In genomic region chr14:80216818-80217217, GRCh38 we compare ENCODE assay signal across 18 cellular contexts. TPM values are rescaled to one million over a fixed set of nuclear protein-coding genes. Genes with fewer than 3 reads are reported as not detected.
DNase-seq lines count a peak whose midpoint lies in the region; ATAC-seq, FAIRE-seq and TF ChIP-seq lines count a peak whose summit lies in the region.
"Had no signal": no experiment of that assay in that cellular context is flagged by ENCODE, and none has a peak within 500 bp of the region (broad histone marks: within the 10 kb centered on the region; RNA-seq: fewer than 3 reads in every experiment).

No MANE protein-coding gene starts in this region.

- TF ChIP-seq CTCF in left ventricle myocardium inferior (IDR thresholded peaks at IDR 0.05; ENCODE audit: borderline replicate concordance) (no peak), astrocyte (IDR thresholded peaks at IDR 0.05; ENCODE audit: insufficient read depth, low read depth, low read length) (no peak), gastroesophageal sphincter (IDR thresholded peaks at IDR 0.05) (no peak), D721Med (IDR thresholded peaks at IDR 0.05; ENCODE audit: insufficient read depth, missing control alignments) (no peak)

- H3K27ac Mint-ChIP-seq in astrocyte (ENCODE audit: unreplicated experiment): no peak overlapping the region
- H3K27ac Mint-ChIP-seq: CD14-positive monocyte had no signal

- H3K27me3 ChIP-seq in left ventricle myocardium inferior (ENCODE audit: low read depth) (no peaks in the 10 kb centered on the region), right cardiac atrium (ENCODE audit: control insufficient read depth, insufficient read depth) (no peaks in the 10 kb centered on the region), astrocyte (ENCODE audit: insufficient read depth, low read length) (no peaks in the 10 kb centered on the region), gastroesophageal sphincter (no peaks in the 10 kb centered on the region)

- H3K27me3 Mint-ChIP-seq in astrocyte (ENCODE audit: low read depth, unreplicated experiment): no peaks in the 10 kb centered on the region

- H3K36me3 Mint-ChIP-seq in astrocyte (ENCODE audit: low read depth, unreplicated experiment): no peaks in the 10 kb centered on the region
- H3K36me3 Mint-ChIP-seq: CD14-positive monocyte had no signal

- peak overlapping the region; percentile 72 for H3K27ac ChIP-seq in left ventricle myocardium inferior (replicated peaks)
- no peak overlapping the region for H3K27ac ChIP-seq in right cardiac atrium (ENCODE audit: low read length)
- no peak overlapping the region for H3K27ac ChIP-seq in astrocyte (ENCODE audit: low read depth, low read length)
- H3K27ac ChIP-seq in gastroesophageal sphincter: no peak overlapping the region

- H3K4me1 Mint-ChIP-seq in astrocyte (ENCODE audit: low read depth, unreplicated experiment): peaks cover 7% of the 10 kb centered on the region

- DNase-seq in left ventricle myocardium inferior: no peak
- no peak for DNase-seq in right cardiac atrium
- DNase-seq in astrocyte (ENCODE audit: low read depth): peak; percentile 34
- DNase-seq in iris pigment epithelial cell (ENCODE audit: low read depth): peak; percentile 59
- no peak for DNase-seq in D721Med (ENCODE audit: insufficient read length, low spot score)
- DNase-seq: GM23248, Karpas-422, MV-4-11, NCI-H1436, NCI-H2029 treated with DMSO at 0.1 percent for 48 hours, RPMI8226 had no signal

- no peaks in the 10 kb centered on the region for H3K9me3 Mint-ChIP-seq in astrocyte (ENCODE audit: unreplicated experiment)

- intact Hi-C loops in left ventricle myocardium inferior (cut with micrococcal nuclease) (no loop called here), right cardiac atrium (cut with DNase I) (no loop called here)

- no peak overlapping the region for H2AFZ ChIP-seq in astrocyte (ENCODE audit: low read depth, low read length)
- H2AFZ ChIP-seq: GM23248 had no signal

- FAIRE-seq in astrocyte (lab: Jason Lieb, UNC) (no peak), D721Med (lab: Jason Lieb, UNC) (no peak)
- FAIRE-seq: A204.1, GM18507 had no signal

- no peak overlapping the region for H3K4me2 ChIP-seq in astrocyte (ENCODE audit: low read length)

- WGBS in right cardiac atrium: 65% methylated on average over 3 of the region's 3 CpGs
- WGBS in gastroesophageal sphincter (ENCODE audit: low coverage in 1 of 2), 2 donors: 52 to 72% methylated on average over 3 of the region's 3 CpGs

- H3K4me3 ChIP-seq in left ventricle myocardium inferior (no peak overlapping the region), right cardiac atrium (ENCODE audit: low read length) (no peak overlapping the region), astrocyte (ENCODE audit: insufficient read depth, low read depth, low read length) (no peak overlapping the region), gastroesophageal sphincter (no peak overlapping the region)
- H3K4me3 ChIP-seq: GM23248 had no signal

- H3K4me1 ChIP-seq in left ventricle myocardium inferior (peaks cover 4% of the 10 kb centered on the region), right cardiac atrium (ENCODE audit: control insufficient read depth, insufficient read depth, low read length) (no peaks in the 10 kb centered on the region), astrocyte (ENCODE audit: insufficient read depth, low read length) (no peaks in the 10 kb centered on the region), gastroesophageal sphincter (peaks cover 0 to 7% (median 0%) of the 10 kb centered on the region in 3 donors)

- no peaks in the 10 kb centered on the region for H4K20me1 ChIP-seq in astrocyte (ENCODE audit: insufficient read depth, low read length)

- no peak overlapping the region for H3K4me3 Mint-ChIP-seq in astrocyte (ENCODE audit: unreplicated experiment)
- H3K4me3 Mint-ChIP-seq: CD14-positive monocyte had no signal

- no peak for TF ChIP-seq EP300 in gastroesophageal sphincter (IDR thresholded peaks at IDR 0.05)

- TF ChIP-seq POLR2A in gastroesophageal sphincter (IDR thresholded peaks at IDR 0.05): no peak

- ATAC-seq in right cardiac atrium: no peak
- ATAC-seq in gastroesophageal sphincter: no peak
- ATAC-seq in GM18502 (IDR thresholded peaks at IDR 0.05; ENCODE audit: poor library complexity, unreplicated experiment): no peak
- ATAC-seq in GM19324 (IDR thresholded peaks at IDR 0.05; ENCODE audit: low FRiP score, unreplicated experiment): no peak

- H3K36me3 ChIP-seq in left ventricle myocardium inferior (no peaks in the 10 kb centered on the region), astrocyte (ENCODE audit: insufficient read depth, low read length) (no peaks in the 10 kb centered on the region), gastroesophageal sphincter (no peaks in the 10 kb centered on the region)

- no peaks in the 10 kb centered on the region for H3K79me2 ChIP-seq in astrocyte (ENCODE audit: insufficient read depth, low read length)

- H3K9me3 ChIP-seq in left ventricle myocardium inferior (replicated peaks) (peaks cover 10% of the 10 kb centered on the region), right cardiac atrium (ENCODE audit: control insufficient read depth, low read length) (no peaks in the 10 kb centered on the region), astrocyte (ENCODE audit: insufficient read depth, low read depth, low read length) (no peaks in the 10 kb centered on the region), gastroesophageal sphincter (no peaks in the 10 kb centered on the region)
- H3K9me3 ChIP-seq: Caco-2 had no signal

- H3K9ac ChIP-seq in astrocyte (ENCODE audit: low read length): no peak overlapping the region
- H3K9ac ChIP-seq: GM23248 had no signal

RNA-seq across cellular contexts. Expression of gene DIO2, which starts 5.5 kb away (rescaled TPM):
- total RNA-seq in left ventricle myocardium inferior: 6.4 TPM
- 1 to 10 TPM in 3 of 4 donors, under 1 TPM in 1; 0.59 to 1.6 (median 1.1) TPM for total RNA-seq in right cardiac atrium
- 0.48 TPM for polyA plus RNA-seq in right cardiac atrium
- total RNA-seq in astrocyte: 2.1 and 4.7 TPM in 2 replicates
- total RNA-seq in gastroesophageal sphincter: 10 to 100 TPM; 11.6 to 20.0 (median 18.4) TPM
- polyA plus RNA-seq: CD14-positive monocyte had no signal

Comparison
In these comparisons a context has a peak if more than half of its experiments do, and no peak if none do; other contexts are left out.
1. DNase-seq: peak in astrocyte (single experiment) and iris pigment epithelial cell (single experiment); none in left ventricle myocardium inferior (single experiment), right cardiac atrium (0 of 3) and D721Med (single experiment).